In the genomic region with DNA sequence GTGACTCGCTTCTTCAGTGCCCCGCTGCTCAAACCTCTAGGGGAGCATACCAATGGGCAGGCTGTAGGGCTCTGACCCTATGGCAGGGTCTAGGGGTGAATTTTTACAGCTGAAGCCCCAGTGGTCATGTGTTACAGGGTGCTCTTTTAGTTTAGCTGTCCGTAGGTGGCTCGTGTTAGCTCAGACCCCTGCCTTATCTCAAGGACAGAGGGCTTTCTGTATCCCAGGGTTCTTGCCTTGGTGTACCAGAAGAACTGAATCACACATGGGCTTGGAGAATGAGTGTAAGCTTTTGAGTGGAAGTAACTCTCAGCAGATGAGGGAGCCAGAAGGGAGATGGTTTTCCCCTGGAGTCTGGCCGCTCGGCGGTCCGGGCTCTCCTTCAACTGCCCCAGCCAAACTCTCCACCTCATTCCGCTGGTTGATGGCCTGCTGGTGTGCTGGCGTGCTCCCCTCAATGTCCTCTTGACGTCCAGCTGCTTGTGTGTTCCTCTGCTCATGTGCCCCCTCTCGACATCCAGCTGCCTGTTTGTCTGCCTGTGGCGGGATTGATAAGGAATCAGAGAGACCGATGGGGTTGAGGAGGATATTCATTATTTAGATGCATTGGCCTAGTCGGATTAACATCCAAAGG, we compare ENCODE assay signal across 17 cellular contexts. TPM values are rescaled to one million over a fixed set of nuclear protein-coding genes. Genes with fewer than 3 reads are reported as not detected.
DNase-seq lines count a peak whose midpoint lies in the region; ATAC-seq, FAIRE-seq and TF ChIP-seq lines count a peak whose summit lies in the region.
"Had no signal": no experiment of that assay in that cellular context is flagged by ENCODE, and none has a peak within 500 bp of the region (broad histone marks: within the 10 kb centered on the region; RNA-seq: fewer than 3 reads in every experiment).

No MANE protein-coding gene starts in this region.

- TF ChIP-seq POLR2A in adrenal gland (IDR thresholded peaks at IDR 0.05) (no peak), testis (IDR thresholded peaks at IDR 0.05) (no peak), Peyer's patch (IDR thresholded peaks at IDR 0.05) (no peak)

- intact Hi-C loops in adrenal gland (cut with DNase I) (no loop called here), testis (cut with DNase I; ENCODE audit: low total_unique reads) (no loop called here)

- H3K36me3 ChIP-seq in adrenal gland (replicated peaks in 1 of 2) (peaks cover 0 to 18% of the 10 kb centered on the region in 2 donors), testis (ENCODE audit: low read depth, missing control alignments) (no peaks in the 10 kb centered on the region), Peyer's patch (peaks cover 0 to 61% (median 0%) of the 10 kb centered on the region in 3 donors)

- H3K27me3 ChIP-seq in adrenal gland: no peaks in the 10 kb centered on the region
- H3K27me3 ChIP-seq in testis: no peaks in the 10 kb centered on the region
- no peaks in the 10 kb centered on the region for H3K27me3 ChIP-seq in Peyer's patch
- H3K27me3 ChIP-seq: MG63, suprapubic skin had no signal

- DNase-seq in HTR-8/SVneo (ENCODE audit: insufficient read length, low spot score) (no peak), adrenal gland (peak in 4 of 7 donors; percentile 15 to 34 (median 24)), left kidney (ENCODE audit: low read depth, low spot score) (peak; percentile 50), testis (peak; percentile 62), Peyer's patch (no peak)
- DNase-seq in stimulated activated naive CD8-positive, alpha-beta T cell treated with anti-CD3 and anti-CD28 coated beads, Interleukin-15, Interleukin-2, amounts not matched to agents 100 U/mL and 50 U/mL, for 24 hours: no peak
- DNase-seq: activated CD4-positive, alpha-beta memory T cell treated with anti-CD3 and anti-CD28 coated beads for 36 hours; effector memory CD8-positive, alpha-beta T cell; HCEC 1CT; MG63; NCI-H1930; NCI-H510A treated with DMSO at 0.1 percent for 48 hours; retina; stimulated activated CD4-positive, alpha-beta T cell treated with anti-CD3 and anti-CD28 coated beads, Interleukin-2, amount 100 ng/mL, for 24 hours had no signal

- H3K9me3 ChIP-seq in adrenal gland (replicated peaks in 1 of 3) (no peaks in the 10 kb centered on the region), testis (no peaks in the 10 kb centered on the region), Peyer's patch (no peaks in the 10 kb centered on the region)
- H3K9me3 ChIP-seq: MG63, suprapubic skin had no signal

- peak; percentile 74 for FAIRE-seq in HTR-8/SVneo (lab: Jason Lieb, UNC)
- FAIRE-seq: TTC549 had no signal

- H3K27ac ChIP-seq in adrenal gland (peak overlapping the region in 2 of 5 donors; percentile 27 to 65), testis (peak overlapping the region; percentile 53 to 69), Peyer's patch (no peak overlapping the region)
- H3K27ac ChIP-seq: suprapubic skin had no signal

- WGBS in adrenal gland, 4 donors: 59 to 72% (median 67%) methylated on average over 10 to 15 of the region's 15 CpGs
- WGBS in testis, 2 donors: 42 to 44% methylated on average over 11 to 15 of the region's 15 CpGs

- H3K4me1 ChIP-seq in adrenal gland (replicated peaks in 1 of 2) (peaks cover 22 to 29% of the 10 kb centered on the region in 2 donors), testis (peaks cover 22% of the 10 kb centered on the region), Peyer's patch (no peaks in the 10 kb centered on the region)
- H3K4me1 ChIP-seq: suprapubic skin had no signal

- TF ChIP-seq CTCF in adrenal gland (IDR thresholded peaks at IDR 0.05) (no peak), testis (IDR thresholded peaks at IDR 0.05) (no peak), Peyer's patch (IDR thresholded peaks at IDR 0.05) (no peak)

- ATAC-seq in GM18502 (IDR thresholded peaks at IDR 0.05; ENCODE audit: poor library complexity, unreplicated experiment): no peak
- no peak for ATAC-seq in stimulated activated naive CD8-positive, alpha-beta T cell treated with anti-CD3 and anti-CD28 coated beads, Interleukin-15, Interleukin-2, amounts not matched to agents 100 U/mL and 50 U/mL, for 24 hours
- ATAC-seq: effector memory CD8-positive, alpha-beta T cell had no signal

- no peak overlapping the region for H3K4me3 ChIP-seq in adrenal gland
- H3K4me3 ChIP-seq in testis: no peak overlapping the region
- no peak overlapping the region for H3K4me3 ChIP-seq in Peyer's patch
- H3K4me3 ChIP-seq: MG63, suprapubic skin had no signal

RNA-seq across cellular contexts. Expression of a gene that starts 37.5 kb away (rescaled TPM):
- total RNA-seq in adrenal gland: 100 to 1,000 TPM in 1 of 8 donors, 10 to 100 TPM in 7; 33.4 to 112 (median 48.4) TPM
- 10 to 100 TPM; 25.8 to 50.1 (median 27.9) TPM for polyA plus RNA-seq in adrenal gland
- total RNA-seq in testis: 10 to 100 TPM; 62.7 to 73.1 TPM
- polyA plus RNA-seq in testis (ENCODE audit: insufficient read depth, low read depth, low replicate concordance): 41.3 TPM
- total RNA-seq in Peyer's patch: 10 to 100 TPM; 30.5 to 88.8 (median 60.8) TPM

Comparison
In these comparisons a context has a peak if more than half of its experiments do, and no peak if none do; other contexts are left out.
1. DNase-seq: peak in adrenal gland (4 of 7), left kidney (single experiment) and testis (single experiment); none in HTR-8/SVneo (single experiment), Peyer's patch (0 of 3) and stimulated activated naive CD8-positive, alpha-beta T cell treated with anti-CD3 and anti-CD28 coated beads, Interleukin-15, Interleukin-2, amounts not matched to agents 100 U/mL and 50 U/mL, for 24 hours (single experiment).
2. H3K27ac ChIP-seq: peak in testis (2 of 2); none in Peyer's patch (0 of 4).